In genomic region chr11:134233729-134234179, GRCh38 we compare ENCODE assay signal across 29 cellular contexts. TPM values are rescaled to one million over a fixed set of nuclear protein-coding genes. Genes with fewer than 3 reads are reported as not detected.
"Had no signal": no experiment of that assay in that cellular context is flagged by ENCODE, and none has a peak within 500 bp of the region (broad histone marks: within the 10 kb centered on the region; RNA-seq: fewer than 3 reads in every experiment).

No MANE protein-coding gene starts in this region.

- DNase-seq: effector CD8-positive, alpha-beta T cell; endodermal cell; foreskin keratinocyte; heart left ventricle; kidney; left lung; lower lobe of right lung; naive thymus-derived CD8-positive, alpha-beta T cell; nephron progenitor cell; nucleus accumbens; sigmoid colon; stimulated activated CD4-positive, alpha-beta T cell treated with anti-CD3 and anti-CD28 coated beads, Interleukin-4, amount 100 ng/mL, for 4 hours; stimulated activated naive CD8-positive, alpha-beta T cell treated with anti-CD3 and anti-CD28 coated beads, Interleukin-15, Interleukin-2, amounts not matched to agents 100 U/mL and 50 U/mL, for 24 hours; substantia nigra; testis; tibial artery had no signal

- H3K4me1 ChIP-seq: foreskin keratinocyte, prostate gland had no signal

- ATAC-seq: foreskin keratinocyte; gastroesophageal sphincter; left lung; lower lobe of right lung; naive thymus-derived CD8-positive, alpha-beta T cell; stimulated activated memory B cell treated with anti-CD40 and anti-IgM and Interleukin-4, amounts not matched to agents 10 μg/mL and 1 μg/mL and 100 μg/mL, for 72 hours had no signal

- H3K27ac ChIP-seq: epithelial cell of prostate, esophagus muscularis mucosa, foreskin keratinocyte, gastroesophageal sphincter, hepatocyte, left lung, lower lobe of right lung, prostate gland, right atrium auricular region, sigmoid colon, testis, tibial artery, upper lobe of left lung had no signal

- H3K9me3 ChIP-seq: esophagus muscularis mucosa, gastroesophageal sphincter, heart left ventricle, left lung, lower lobe of right lung, prostate gland, right atrium auricular region, sigmoid colon, testis, tibial artery, upper lobe of left lung had no signal

- H3K27me3 ChIP-seq: esophagus muscularis mucosa, foreskin keratinocyte, gastroesophageal sphincter, heart left ventricle, hepatocyte, left lung, right atrium auricular region, sigmoid colon, testis, tibial artery, upper lobe of left lung had no signal

- H3K36me3 ChIP-seq: prostate gland had no signal

- H3K4me3 ChIP-seq: esophagus muscularis mucosa, gastroesophageal sphincter, heart left ventricle, hepatocyte, left lung, lower lobe of right lung, prostate gland, right atrium auricular region, sigmoid colon, testis, tibial artery, upper lobe of left lung had no signal

RNA-seq across cellular contexts. Expression of gene GLB1L3, which starts 42.4 kb away (rescaled TPM):
- total RNA-seq: fibroblast of lung, heart left ventricle, mesenteric fat pad, myocyte, osteocyte, right atrium auricular region, skeletal muscle tissue had no signal
- polyA plus RNA-seq: fibroblast of lung, heart left ventricle, hepatocyte had no signal
